In the genomic region with DNA sequence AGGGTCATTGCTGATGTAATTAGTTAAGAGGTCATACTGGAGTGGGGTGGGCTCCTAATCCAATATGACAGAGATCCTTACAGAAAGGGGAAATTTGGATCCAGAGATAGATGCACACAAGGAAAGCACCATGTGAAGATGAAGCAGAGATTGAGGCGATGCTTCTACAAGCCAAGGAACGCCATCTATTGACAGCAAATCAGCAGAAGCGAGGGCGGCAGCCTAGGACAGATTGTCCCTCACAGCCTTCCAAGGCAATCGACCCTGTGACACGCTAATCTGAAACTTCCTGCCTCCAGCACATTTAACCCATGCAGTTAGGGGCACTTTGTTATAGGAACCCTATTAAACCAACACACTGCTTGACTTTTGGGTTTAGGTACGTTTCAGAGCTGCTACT, we compare ENCODE assay signal across 13 cellular contexts.
DNase-seq lines count a peak whose midpoint lies in the region; ATAC-seq and TF ChIP-seq lines count a peak whose summit lies in the region.
"Had no signal": no experiment of that assay in that cellular context is flagged by ENCODE, and none has a peak within 500 bp of the region (broad histone marks: within the 10 kb centered on the region; RNA-seq: fewer than 3 reads in every experiment).

No MANE protein-coding gene starts in this region.

- H3K4me3 ChIP-seq in cardiac fibroblast (replicated peaks in 1 of 2; ENCODE audit: low read depth in 2 of 2, low read length in 2 of 2), result no peak overlapping the region
- H3K4me3 ChIP-seq: cardiac muscle cell had no signal

- TF ChIP-seq POLR2A in GM18505 (IDR thresholded peaks at IDR 0.05; ENCODE audit: borderline replicate concordance, extremely low read depth, insufficient read depth, insufficient read length), result no peak

- TF ChIP-seq CTCF in cardiac fibroblast (IDR thresholded peaks at IDR 0.05; ENCODE audit: low read depth, low read length), result peak; percentile 16

- DNase-seq in GDM1 (lab: John Stamatoyannopoulos, UW) (peak; percentile 10), M059J (ENCODE audit: low read depth) (peak; percentile 5), cardiac fibroblast (ENCODE audit: low read depth in 2 of 2) (peak in 1 of 2 donors; percentile 9), midbrain (lab: John Stamatoyannopoulos, UW) (peak; percentile 64)
- no peak for DNase-seq in activated T-cell treated with anti-CD3 and anti-CD28 coated beads, Interleukin-2, amount 50 U/mL, for 1 hour
- no peak for DNase-seq in stimulated activated CD4-positive, alpha-beta T cell treated with anti-CD3 and anti-CD28 coated beads, Interleukin-4, amount 100 ng/mL, for 1 hour
- DNase-seq: activated CD4-positive, alpha-beta T cell treated with anti-CD3 and anti-CD28 coated beads for 36 hours; islet precursor cell; MM.1S; NCI-H510A had no signal

- ATAC-seq in GM18505 (IDR thresholded peaks at IDR 0.05; ENCODE audit: unreplicated experiment), result no peak
- ATAC-seq in HG02759 (IDR thresholded peaks at IDR 0.05; ENCODE audit: unreplicated experiment), result no peak
- ATAC-seq: activated CD4-positive, alpha-beta T cell treated with anti-CD3 and anti-CD28 coated beads for 36 hours had no signal

Comparison
In these comparisons a context has a peak if more than half of its experiments do, and no peak if none do; other contexts are left out.
1. DNase-seq: peak in GDM1 (single experiment), M059J (single experiment) and midbrain (single experiment); none in activated T-cell treated with anti-CD3 and anti-CD28 coated beads, Interleukin-2, amount 50 U/mL, for 1 hour (single experiment) and stimulated activated CD4-positive, alpha-beta T cell treated with anti-CD3 and anti-CD28 coated beads, Interleukin-4, amount 100 ng/mL, for 1 hour (single experiment).